10 cellular contexts compared by ENCODE assay signal in the genomic region with DNA sequence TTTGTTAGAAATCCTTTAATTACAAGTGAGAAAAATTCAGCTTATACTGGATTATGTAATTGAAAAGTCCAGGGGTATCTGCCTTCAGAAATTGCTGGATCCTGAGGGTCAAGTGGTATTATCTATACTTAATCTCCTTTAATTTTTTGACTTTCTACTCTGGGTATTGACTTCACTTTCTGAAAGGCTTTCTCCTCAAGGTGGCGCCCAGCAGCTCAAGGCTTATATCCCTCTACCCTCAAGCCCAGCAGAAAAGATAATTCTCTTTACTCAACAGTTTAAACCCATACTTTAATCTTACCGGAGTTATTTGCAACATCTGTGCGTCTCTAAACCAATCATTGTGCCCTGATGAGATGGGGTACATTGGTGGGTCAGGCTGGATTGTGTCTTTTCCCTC.
DNase-seq lines count a peak whose midpoint lies in the region; FAIRE-seq and TF ChIP-seq lines count a peak whose summit lies in the region.
"Had no signal": no experiment of that assay in that cellular context is flagged by ENCODE, and none has a peak within 500 bp of the region (broad histone marks: within the 10 kb centered on the region; RNA-seq: fewer than 3 reads in every experiment).

No MANE protein-coding gene starts in this region.

- no peak overlapping the region for H3K4me3 ChIP-seq in epithelial cell of proximal tubule (ENCODE audit: low read depth, low read length)
- H3K4me3 ChIP-seq: body of pancreas had no signal

- peak; percentile 70 for TF ChIP-seq CTCF in epithelial cell of proximal tubule (conservative IDR thresholded peaks at IDR 0.05; ENCODE audit: low read depth, low read length)

- peak; percentile 15 for DNase-seq in stimulated activated CD4-positive, alpha-beta T cell treated with anti-CD3 and anti-CD28 coated beads, Interleukin-15, amount 100 ng/mL, for 24 hours
- no peak for DNase-seq in stimulated activated CD4-positive, alpha-beta T cell treated with anti-CD3 and anti-CD28 coated beads, Interleukin-4, amount 100 ng/mL, for 4 hours
- peak; percentile 29 for DNase-seq in NCI-H524 treated with DMSO at 0.1 percent for 48 hours (lab: John Stamatoyannopoulos, UW)
- no peak for DNase-seq in epithelial cell of proximal tubule (ENCODE audit: low read depth)
- DNase-seq in urothelium cell line (ENCODE audit: low spot score), result peak; percentile 23
- DNase-seq in DMS79 (lab: John Stamatoyannopoulos, UW), result no peak
- no peak for DNase-seq in mucosa of gallbladder (ENCODE audit: low spot score)
- DNase-seq in SKM-1 treated with dmso at 0.1 percent for 144 hours (lab: John Stamatoyannopoulos, UW; ENCODE audit: unreplicated experiment), result no peak
- DNase-seq: body of pancreas; NK-92 treated with Interleukin-12 subunit alpha and Interleukin-12 subunit beta, amount 100 ng/mL, for 24 hours had no signal

- FAIRE-seq in urothelium cell line (lab: Jason Lieb, UNC), result no peak

Comparison
In these comparisons a context has a peak if more than half of its experiments do, and no peak if none do; other contexts are left out.
1. DNase-seq: peak in stimulated activated CD4-positive, alpha-beta T cell treated with anti-CD3 and anti-CD28 coated beads, Interleukin-15, amount 100 ng/mL, for 24 hours (single experiment), NCI-H524 treated with DMSO at 0.1 percent for 48 hours (single experiment) and urothelium cell line (single experiment); none in stimulated activated CD4-positive, alpha-beta T cell treated with anti-CD3 and anti-CD28 coated beads, Interleukin-4, amount 100 ng/mL, for 4 hours (0 of 2), epithelial cell of proximal tubule (single experiment), DMS79 (single experiment), mucosa of gallbladder (single experiment) and SKM-1 treated with dmso at 0.1 percent for 144 hours (single experiment).